ENCODE assay signal across 1 cellular context in genomic region chr5:96431376-96432244, GRCh38.
TF ChIP-seq lines count a peak whose summit lies in the region.

No MANE protein-coding gene starts in this region.

TF ChIP-seq in H1, 55 proteins besides CTCF, POLR2A, EP300 and RAD21:
- TF ChIP-seq E2F6 (IDR thresholded peaks at IDR 0.05) (peak; percentile 91), CBX8 (IDR thresholded peaks at IDR 0.05; ENCODE audit: borderline replicate concordance, low read depth, low read length) (no peak), HDAC2 (IDR thresholded peaks at IDR 0.05; ENCODE audit: borderline replicate concordance in 1 of 2, low read depth in 2 of 2, low read length in 2 of 2) (no peak), MAX (IDR thresholded peaks at IDR 0.05) (peak; percentile 78), EGR1 (IDR thresholded peaks at IDR 0.05; ENCODE audit: borderline replicate concordance, low read depth, low read length) (peak; percentile 87), TBP (IDR thresholded peaks at IDR 0.05; ENCODE audit: low read depth, low read length) (peak; percentile 15; the same call in 1 of the 2 replicates)
